In genomic region chr7:45211066-45211465, GRCh38 we compare ENCODE assay signal across 19 cellular contexts. TPM values are rescaled to one million over a fixed set of nuclear protein-coding genes. Genes with fewer than 3 reads are reported as not detected.
"Had no signal": no experiment of that assay in that cellular context is flagged by ENCODE, and none has a peak within 500 bp of the region (broad histone marks: within the 10 kb centered on the region; RNA-seq: fewer than 3 reads in every experiment).

No MANE protein-coding gene starts in this region.

- H3K4me3 ChIP-seq: coronary artery, neural progenitor cell, right lobe of liver, spleen had no signal

- DNase-seq: activated CD4-positive, alpha-beta T cell treated with anti-CD3 and anti-CD28 coated beads for 1 hour; activated CD4-positive, alpha-beta T cell treated with anti-CD3 and anti-CD28 coated beads, Interleukin-2, amount 50 U/mL, for 48 hours; activated naive CD4-positive, alpha-beta T cell; activated naive CD8-positive, alpha-beta T cell treated with anti-CD3 and anti-CD28 coated beads, Interleukin-2, amount 50 U/mL, for 24 hours; activated T-cell treated with anti-CD3 and anti-CD28 coated beads, Interleukin-2, amount 50 U/mL, for 72 hours; central memory CD4-positive, alpha-beta T cell; effector memory CD4-positive, alpha-beta T cell; immature natural killer cell; left colon; right lobe of liver; spleen; stimulated activated CD4-positive, alpha-beta T cell treated with anti-CD3 and anti-CD28 coated beads, Interleukin-1b, Interleukin-23, amount 100 ng/mL, for 48 hours; substantia nigra; T-helper 9 cell had no signal

- H3K27me3 ChIP-seq: right lobe of liver had no signal

- H3K9me3 ChIP-seq: right lobe of liver, spleen had no signal

- H3K4me1 ChIP-seq: right lobe of liver had no signal

- H3K36me3 ChIP-seq: neural progenitor cell, right lobe of liver, spleen had no signal

- H3K27ac ChIP-seq: neural progenitor cell, right lobe of liver had no signal

- ATAC-seq: activated naive CD8-positive, alpha-beta T cell treated with anti-CD3 and anti-CD28 coated beads, Interleukin-2, amount 50 U/mL, for 24 hours; activated T-cell treated with anti-CD3 and anti-CD28 coated beads, Interleukin-2, amount 50 U/mL, for 72 hours; left colon; stimulated activated memory B cell treated with anti-CD40 and anti-IgM and Interleukin-4, amounts not matched to agents 10 μg/mL and 1 μg/mL and 100 μg/mL, for 72 hours had no signal

RNA-seq across cellular contexts. Expression of gene RAMP3, which starts 53.5 kb away (rescaled TPM):
- total RNA-seq: mesothelial cell of epicardium, SK-MEL-5 had no signal
- polyA plus RNA-seq: immature natural killer cell had no signal
